ENCODE assay signal across 8 cellular contexts in the genomic region with DNA sequence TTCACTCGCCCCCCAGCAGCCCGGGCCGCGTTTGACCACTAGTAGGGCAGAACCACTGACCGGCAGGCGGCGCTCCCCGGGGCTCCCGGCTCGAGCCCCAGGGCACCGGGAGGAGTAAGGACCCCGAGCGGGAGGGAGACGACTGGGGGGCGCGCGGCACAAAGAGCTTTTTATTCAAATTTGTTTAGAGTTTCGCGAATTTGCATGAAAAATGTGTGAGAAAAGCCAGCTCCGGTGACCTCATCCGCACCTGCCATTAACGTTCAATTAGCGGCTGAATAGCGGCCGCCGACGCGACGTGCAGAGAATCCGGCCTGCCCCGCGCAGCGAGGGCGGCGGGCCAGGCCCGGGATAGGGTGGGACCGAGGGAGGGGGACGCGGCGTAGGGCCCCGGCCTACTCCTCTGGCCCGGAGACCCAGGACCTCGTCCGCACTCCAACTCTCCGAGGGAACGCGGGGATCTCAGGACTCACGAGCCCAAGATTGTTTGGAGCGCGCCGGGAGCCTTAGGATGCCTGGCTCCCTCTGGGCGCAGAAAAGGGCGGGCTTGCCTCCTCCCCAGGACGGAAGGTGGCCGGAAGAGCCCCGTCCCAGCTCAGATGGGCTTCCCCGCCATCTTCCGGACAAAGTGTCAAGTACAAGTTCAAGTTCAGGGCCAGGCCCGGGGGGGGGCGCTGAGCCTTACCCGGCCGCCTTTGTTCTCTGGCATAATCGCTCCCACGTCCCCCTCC.
DNase-seq lines count a peak whose midpoint lies in the region; ATAC-seq and TF ChIP-seq lines count a peak whose summit lies in the region.

No MANE protein-coding gene starts in this region.

- DNase-seq in DMS79 (lab: John Stamatoyannopoulos, UW): peak; percentile 29
- DNase-seq in RPMI7951 (ENCODE audit: low read depth): peak; percentile 28
- DNase-seq in coronary artery (ENCODE audit: low spot score): no peak
- peak; percentile 70 for DNase-seq in midbrain (lab: John Stamatoyannopoulos, UW)
- no peak for DNase-seq in epidermal melanocyte (ENCODE audit: insufficient read length, low spot score)
- DNase-seq in mucosa of gallbladder (ENCODE audit: low spot score): no peak

- peaks cover 99% of the 10 kb centered on the region for H3K27me3 ChIP-seq in HUES6 (ENCODE audit: control insufficient read depth, insufficient read depth, low read length)

- peak; percentile 65 for ATAC-seq in GM19438 (IDR thresholded peaks at IDR 0.05; ENCODE audit: low read depth, unreplicated experiment)

- H3K9me3 ChIP-seq in HUES6 (ENCODE audit: control insufficient read depth, insufficient read depth, low read depth, low read length): no peaks in the 10 kb centered on the region

- no peak overlapping the region for H3K27ac ChIP-seq in HUES6 (ENCODE audit: low read depth, low read length)
- no peak overlapping the region for H3K27ac ChIP-seq in coronary artery

- peak overlapping the region; percentile 49 for H3K9ac ChIP-seq in HUES6 (ENCODE audit: low read length)

- no peaks in the 10 kb centered on the region for H3K36me3 ChIP-seq in HUES6 (ENCODE audit: control insufficient read depth, insufficient read depth, low read length)

- peak overlapping the region; percentile 51 for H3K4me3 ChIP-seq in HUES6 (ENCODE audit: low read depth, low read length)
- peak overlapping the region; percentile 68 for H3K4me3 ChIP-seq in coronary artery

- no peak for TF ChIP-seq CTCF in coronary artery (IDR thresholded peaks at IDR 0.05)

- peaks cover 15% of the 10 kb centered on the region for H3K4me1 ChIP-seq in HUES6 (ENCODE audit: control insufficient read depth, insufficient read depth, low read length)

Comparison
In these comparisons a context has a peak if more than half of its experiments do, and no peak if none do; other contexts are left out.
1. DNase-seq: peak in DMS79 (single experiment), RPMI7951 (single experiment) and midbrain (single experiment); none in coronary artery (single experiment), epidermal melanocyte (single experiment) and mucosa of gallbladder (single experiment).